Comparison of ENCODE assay signal across 1 cellular context in genomic region chr3:106030620-106030945, GRCh38.
TF ChIP-seq lines count a peak whose summit lies in the region.

No MANE protein-coding gene starts in this region.

TF ChIP-seq in HCT116, 20 proteins besides CTCF, POLR2A, EP300 and RAD21 (continued from another document):
- TF ChIP-seq, protein P1, sequence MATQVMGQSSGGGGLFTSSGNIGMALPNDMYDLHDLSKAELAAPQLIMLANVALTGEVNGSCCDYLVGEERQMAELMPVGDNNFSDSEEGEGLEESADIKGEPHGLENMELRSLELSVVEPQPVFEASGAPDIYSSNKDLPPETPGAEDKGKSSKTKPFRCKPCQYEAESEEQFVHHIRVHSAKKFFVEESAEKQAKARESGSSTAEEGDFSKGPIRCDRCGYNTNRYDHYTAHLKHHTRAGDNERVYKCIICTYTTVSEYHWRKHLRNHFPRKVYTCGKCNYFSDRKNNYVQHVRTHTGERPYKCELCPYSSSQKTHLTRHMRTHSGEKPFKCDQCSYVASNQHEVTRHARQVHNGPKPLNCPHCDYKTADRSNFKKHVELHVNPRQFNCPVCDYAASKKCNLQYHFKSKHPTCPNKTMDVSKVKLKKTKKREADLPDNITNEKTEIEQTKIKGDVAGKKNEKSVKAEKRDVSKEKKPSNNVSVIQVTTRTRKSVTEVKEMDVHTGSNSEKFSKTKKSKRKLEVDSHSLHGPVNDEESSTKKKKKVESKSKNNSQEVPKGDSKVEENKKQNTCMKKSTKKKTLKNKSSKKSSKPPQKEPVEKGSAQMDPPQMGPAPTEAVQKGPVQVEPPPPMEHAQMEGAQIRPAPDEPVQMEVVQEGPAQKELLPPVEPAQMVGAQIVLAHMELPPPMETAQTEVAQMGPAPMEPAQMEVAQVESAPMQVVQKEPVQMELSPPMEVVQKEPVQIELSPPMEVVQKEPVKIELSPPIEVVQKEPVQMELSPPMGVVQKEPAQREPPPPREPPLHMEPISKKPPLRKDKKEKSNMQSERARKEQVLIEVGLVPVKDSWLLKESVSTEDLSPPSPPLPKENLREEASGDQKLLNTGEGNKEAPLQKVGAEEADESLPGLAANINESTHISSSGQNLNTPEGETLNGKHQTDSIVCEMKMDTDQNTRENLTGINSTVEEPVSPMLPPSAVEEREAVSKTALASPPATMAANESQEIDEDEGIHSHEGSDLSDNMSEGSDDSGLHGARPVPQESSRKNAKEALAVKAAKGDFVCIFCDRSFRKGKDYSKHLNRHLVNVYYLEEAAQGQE (IDR thresholded peaks at IDR 0.05; ENCODE audit: low read depth): no peak
- TF ChIP-seq SIN3A (IDR thresholded peaks at IDR 0.05; ENCODE audit: low read depth) (no peak), FOSL1 (IDR thresholded peaks at IDR 0.05; ENCODE audit: low read depth) (no peak), CEBPB (IDR thresholded peaks at IDR 0.05; ENCODE audit: low read depth) (no peak), EGR1 (IDR thresholded peaks at IDR 0.05; ENCODE audit: low read depth) (no peak), YY1 (IDR thresholded peaks at IDR 0.05; ENCODE audit: extremely low read depth, insufficient replicate concordance, low read depth, low read length) (no peak), CBX3 (IDR thresholded peaks at IDR 0.05; ENCODE audit: low read depth) (no peak), ZFX (IDR thresholded peaks at IDR 0.05) (no peak), SP1 (IDR thresholded peaks at IDR 0.05; ENCODE audit: low read depth) (no peak)
